Comparison of ENCODE assay signal across 17 cellular contexts in genomic region chr1:183487686-183488442, GRCh38. TPM values are rescaled to one million over a fixed set of nuclear protein-coding genes. Genes with fewer than 3 reads are reported as not detected.
DNase-seq lines count a peak whose midpoint lies in the region; ATAC-seq and TF ChIP-seq lines count a peak whose summit lies in the region.
"Had no signal": no experiment of that assay in that cellular context is flagged by ENCODE, and none has a peak within 500 bp of the region (broad histone marks: within the 10 kb centered on the region; RNA-seq: fewer than 3 reads in every experiment).

No MANE protein-coding gene starts in this region.

- no peak overlapping the region for H2AFZ ChIP-seq in OCI-LY7 (ENCODE audit: low read length)

- peak overlapping the region; percentile 31 for H3K27ac ChIP-seq in OCI-LY7 (ENCODE audit: low read depth, low read length, poor library complexity, severe bottlenecking)
- H3K27ac ChIP-seq: SK-N-MC had no signal

- no peak for ATAC-seq in natural killer cell
- no peak for ATAC-seq in natural killer cell treated with Interleukin-12 subunit alpha and Interleukin-12 subunit beta and Interleukin-15 and Interleukin-18, amount 100 ng/mL, for 72 hours

- peaks cover 10% of the 10 kb centered on the region; the same call in 1 of the 2 replicates for H3K9me3 ChIP-seq in OCI-LY7 (ENCODE audit: low read length)

- no peak for DNase-seq in natural killer cell
- DNase-seq in natural killer cell treated with Interleukin-12 subunit alpha and Interleukin-12 subunit beta and Interleukin-15 and Interleukin-18, amount 100 ng/mL, for 72 hours (ENCODE audit: low spot score) = no peak
- DNase-seq in OCI-LY7 (ENCODE audit: low spot score) = no peak
- no peak for DNase-seq in NCI-H187 treated with DMSO at 0.1 percent for 48 hours (lab: John Stamatoyannopoulos, UW)
- DNase-seq in activated CD4-positive, alpha-beta T cell treated with anti-CD3 and anti-CD28 coated beads, Interleukin-2, amount 10 ng/mL, durations not matched to agents 7 days and 5 days = no peak
- DNase-seq in NCI-H345 treated with DMSO at 0.1 percent for 48 hours (lab: John Stamatoyannopoulos, UW; ENCODE audit: unreplicated experiment) = no peak
- no peak for DNase-seq in activated CD8-positive, alpha-beta memory T cell treated with anti-CD3 and anti-CD28 coated beads, Interleukin-2, amount 50 U/mL, for 4 hours
- DNase-seq: H7, HFFc6, KG1, NCI-H1417, NCI-H1930, NCI-H226, NCI-H526, Right ventricle myocardium superior had no signal

- intact Hi-C loops in natural killer cell (cut with micrococcal nuclease) (no loop called here), OCI-LY7 (cut with micrococcal nuclease; ENCODE audit: unreplicated experiment) (no loop called here)
- intact Hi-C loops in dendritic cell treated with granulocyte-macrophage colony-stimulating factor and Interleukin-4, amounts not matched to agents 40 ng/mL and 50 ng/mL, for 4 days (cut with micrococcal nuclease) = loop anchor here (10.0 kb wide), 1 partner anchor 203 kb away; no protein-coding TSS in a partner anchor

- peaks cover 92% of the 10 kb centered on the region for H3K4me1 ChIP-seq in OCI-LY7 (ENCODE audit: insufficient read depth, low read length, poor library complexity, severe bottlenecking)

- peaks cover 81% of the 10 kb centered on the region for H3K36me3 ChIP-seq in OCI-LY7 (ENCODE audit: insufficient read depth, low read length)

- TF ChIP-seq CTCF in natural killer cell (IDR thresholded peaks at IDR 0.05) (no peak), OCI-LY7 (conservative IDR thresholded peaks at IDR 0.05; ENCODE audit: low read length) (no peak)

- H3K4me3 ChIP-seq in OCI-LY7 (ENCODE audit: low read depth, low read length, poor library complexity, severe bottlenecking) = no peak overlapping the region
- H3K4me3 ChIP-seq: SK-N-MC had no signal

- no peaks in the 10 kb centered on the region for H3K27me3 Mint-ChIP-seq in natural killer cell (ENCODE audit: low read depth in 2 of 2)
- no peaks in the 10 kb centered on the region for H3K27me3 Mint-ChIP-seq in natural killer cell treated with Interleukin-12 subunit alpha and Interleukin-12 subunit beta and Interleukin-15 and Interleukin-18, amount 100 ng/mL, for 72 hours
- H3K27me3 Mint-ChIP-seq in dendritic cell treated with granulocyte-macrophage colony-stimulating factor and Interleukin-4, amounts not matched to agents 40 ng/mL and 50 ng/mL, for 4 days = no peaks in the 10 kb centered on the region
- no peaks in the 10 kb centered on the region for H3K27me3 Mint-ChIP-seq in activated CD4-positive, alpha-beta T cell treated with anti-CD3 and anti-CD28 coated beads, Interleukin-2, amount 10 ng/mL, durations not matched to agents 7 days and 5 days

- POLR2A ChIA-PET in OCI-LY7 (lab: Charles Lee) = interaction anchor here (0.6 to 2.9 kb wide), 6 partner anchors 9 to 61 kb away, joined by 3 to 14 read pairs (median 5); partner anchors contain the start of gene SMG7
- POLR2A ChIA-PET in activated CD4-positive, alpha-beta T cell treated with anti-CD3 and anti-CD28 coated beads, Interleukin-2, amount 10 ng/mL, durations not matched to agents 7 days and 5 days (lab: Charles Lee) = no interaction called here

- no peaks in the 10 kb centered on the region for H3K36me3 Mint-ChIP-seq in natural killer cell
- H3K36me3 Mint-ChIP-seq in natural killer cell treated with Interleukin-12 subunit alpha and Interleukin-12 subunit beta and Interleukin-15 and Interleukin-18, amount 100 ng/mL, for 72 hours = no peaks in the 10 kb centered on the region
- peaks cover 17% of the 10 kb centered on the region for H3K36me3 Mint-ChIP-seq in dendritic cell treated with granulocyte-macrophage colony-stimulating factor and Interleukin-4, amounts not matched to agents 40 ng/mL and 50 ng/mL, for 4 days (ENCODE audit: low read depth)
- peaks cover 28% of the 10 kb centered on the region for H3K36me3 Mint-ChIP-seq in activated CD4-positive, alpha-beta T cell treated with anti-CD3 and anti-CD28 coated beads, Interleukin-2, amount 10 ng/mL, durations not matched to agents 7 days and 5 days (ENCODE audit: low read depth)

- H3K4me1 Mint-ChIP-seq in natural killer cell = peaks cover 34 to 55% of the 10 kb centered on the region in 2 donors
- H3K4me1 Mint-ChIP-seq in natural killer cell treated with Interleukin-12 subunit alpha and Interleukin-12 subunit beta and Interleukin-15 and Interleukin-18, amount 100 ng/mL, for 72 hours (ENCODE audit: low read depth in 2 of 2) = peaks cover 38 to 46% of the 10 kb centered on the region in 2 donors
- H3K4me1 Mint-ChIP-seq in dendritic cell treated with granulocyte-macrophage colony-stimulating factor and Interleukin-4, amounts not matched to agents 40 ng/mL and 50 ng/mL, for 4 days (ENCODE audit: low read depth) = peaks cover 49% of the 10 kb centered on the region
- peaks cover 49% of the 10 kb centered on the region for H3K4me1 Mint-ChIP-seq in activated CD4-positive, alpha-beta T cell treated with anti-CD3 and anti-CD28 coated beads, Interleukin-2, amount 10 ng/mL, durations not matched to agents 7 days and 5 days

- BruUV-seq in OCI-LY7 (replicated peaks; lab: Mats Ljungman, UMichigan) = no TSS peak

- peaks cover 100% of the 10 kb centered on the region for H3K79me2 ChIP-seq in OCI-LY7 (ENCODE audit: insufficient read depth, low read depth, low read length)

- peaks cover 59% of the 10 kb centered on the region for H4K20me1 ChIP-seq in OCI-LY7 (ENCODE audit: insufficient read depth, low read length)

- peak overlapping the region; percentile 3 to 32 for H3K27ac Mint-ChIP-seq in natural killer cell
- H3K27ac Mint-ChIP-seq in natural killer cell treated with Interleukin-12 subunit alpha and Interleukin-12 subunit beta and Interleukin-15 and Interleukin-18, amount 100 ng/mL, for 72 hours = no peak overlapping the region
- H3K27ac Mint-ChIP-seq in dendritic cell treated with granulocyte-macrophage colony-stimulating factor and Interleukin-4, amounts not matched to agents 40 ng/mL and 50 ng/mL, for 4 days = peak overlapping the region; percentile 61
- H3K27ac Mint-ChIP-seq in activated CD4-positive, alpha-beta T cell treated with anti-CD3 and anti-CD28 coated beads, Interleukin-2, amount 10 ng/mL, durations not matched to agents 7 days and 5 days = no peak overlapping the region
- H3K27ac Mint-ChIP-seq: HFFc6 had no signal

- peak overlapping the region; percentile 31 for H3K4me2 ChIP-seq in OCI-LY7 (ENCODE audit: low read length)

- CTCF ChIA-PET in OCI-LY7 (lab: Charles Lee; ENCODE audit: unreplicated experiment) = no interaction called here
- CTCF ChIA-PET in activated CD4-positive, alpha-beta T cell treated with anti-CD3 and anti-CD28 coated beads, Interleukin-2, amount 10 ng/mL, durations not matched to agents 7 days and 5 days (lab: Charles Lee) = no interaction called here

- H3K9me3 Mint-ChIP-seq in natural killer cell = no peaks in the 10 kb centered on the region
- H3K9me3 Mint-ChIP-seq in natural killer cell treated with Interleukin-12 subunit alpha and Interleukin-12 subunit beta and Interleukin-15 and Interleukin-18, amount 100 ng/mL, for 72 hours = no peaks in the 10 kb centered on the region
- H3K9me3 Mint-ChIP-seq in dendritic cell treated with granulocyte-macrophage colony-stimulating factor and Interleukin-4, amounts not matched to agents 40 ng/mL and 50 ng/mL, for 4 days = no peaks in the 10 kb centered on the region
- H3K9me3 Mint-ChIP-seq in activated CD4-positive, alpha-beta T cell treated with anti-CD3 and anti-CD28 coated beads, Interleukin-2, amount 10 ng/mL, durations not matched to agents 7 days and 5 days = no peaks in the 10 kb centered on the region
- H3K9me3 Mint-ChIP-seq: HFFc6 had no signal

- H3K4me3 Mint-ChIP-seq in natural killer cell = no peak overlapping the region
- H3K4me3 Mint-ChIP-seq in natural killer cell treated with Interleukin-12 subunit alpha and Interleukin-12 subunit beta and Interleukin-15 and Interleukin-18, amount 100 ng/mL, for 72 hours = no peak overlapping the region
- no peak overlapping the region for H3K4me3 Mint-ChIP-seq in dendritic cell treated with granulocyte-macrophage colony-stimulating factor and Interleukin-4, amounts not matched to agents 40 ng/mL and 50 ng/mL, for 4 days
- H3K4me3 Mint-ChIP-seq in activated CD4-positive, alpha-beta T cell treated with anti-CD3 and anti-CD28 coated beads, Interleukin-2, amount 10 ng/mL, durations not matched to agents 7 days and 5 days = no peak overlapping the region
- H3K4me3 Mint-ChIP-seq: HFFc6 had no signal

- H3K9me2 ChIP-seq in OCI-LY7 (ENCODE audit: insufficient read depth, low read length) = no peaks in the 10 kb centered on the region

RNA-seq across cellular contexts. Expression of gene SMG7, which starts 15.6 kb away (rescaled TPM):
- total RNA-seq in natural killer cell = 10 to 100 TPM; 56.5 to 78.5 (median 75.6) TPM
- total RNA-seq in natural killer cell treated with Interleukin-12 subunit alpha and Interleukin-12 subunit beta and Interleukin-15 and Interleukin-18, amount 100 ng/mL, for 72 hours = 10 to 100 TPM; 90.2 to 96.1 TPM
- total RNA-seq in OCI-LY7 (2014; rRNA removed; shearing (Covaris generic)) = 36.4 and 45.0 TPM in 2 replicates
- 172 and 185 TPM in 2 replicates for total RNA-seq in OCI-LY7 (2022)
- total RNA-seq in activated CD4-positive, alpha-beta T cell treated with anti-CD3 and anti-CD28 coated beads, Interleukin-2, amount 10 ng/mL, durations not matched to agents 7 days and 5 days = 10 to 100 TPM; 72.4 to 87.3 TPM

Comparison
In these comparisons a context has a peak if more than half of its experiments do, and no peak if none do; other contexts are left out.
1. H3K27ac Mint-ChIP-seq: peak in natural killer cell (2 of 2) and dendritic cell treated with granulocyte-macrophage colony-stimulating factor and Interleukin-4, amounts not matched to agents 40 ng/mL and 50 ng/mL, for 4 days (single experiment); none in natural killer cell treated with Interleukin-12 subunit alpha and Interleukin-12 subunit beta and Interleukin-15 and Interleukin-18, amount 100 ng/mL, for 72 hours (0 of 2) and activated CD4-positive, alpha-beta T cell treated with anti-CD3 and anti-CD28 coated beads, Interleukin-2, amount 10 ng/mL, durations not matched to agents 7 days and 5 days (single experiment).